8 cellular contexts compared by ENCODE assay signal in the genomic region with DNA sequence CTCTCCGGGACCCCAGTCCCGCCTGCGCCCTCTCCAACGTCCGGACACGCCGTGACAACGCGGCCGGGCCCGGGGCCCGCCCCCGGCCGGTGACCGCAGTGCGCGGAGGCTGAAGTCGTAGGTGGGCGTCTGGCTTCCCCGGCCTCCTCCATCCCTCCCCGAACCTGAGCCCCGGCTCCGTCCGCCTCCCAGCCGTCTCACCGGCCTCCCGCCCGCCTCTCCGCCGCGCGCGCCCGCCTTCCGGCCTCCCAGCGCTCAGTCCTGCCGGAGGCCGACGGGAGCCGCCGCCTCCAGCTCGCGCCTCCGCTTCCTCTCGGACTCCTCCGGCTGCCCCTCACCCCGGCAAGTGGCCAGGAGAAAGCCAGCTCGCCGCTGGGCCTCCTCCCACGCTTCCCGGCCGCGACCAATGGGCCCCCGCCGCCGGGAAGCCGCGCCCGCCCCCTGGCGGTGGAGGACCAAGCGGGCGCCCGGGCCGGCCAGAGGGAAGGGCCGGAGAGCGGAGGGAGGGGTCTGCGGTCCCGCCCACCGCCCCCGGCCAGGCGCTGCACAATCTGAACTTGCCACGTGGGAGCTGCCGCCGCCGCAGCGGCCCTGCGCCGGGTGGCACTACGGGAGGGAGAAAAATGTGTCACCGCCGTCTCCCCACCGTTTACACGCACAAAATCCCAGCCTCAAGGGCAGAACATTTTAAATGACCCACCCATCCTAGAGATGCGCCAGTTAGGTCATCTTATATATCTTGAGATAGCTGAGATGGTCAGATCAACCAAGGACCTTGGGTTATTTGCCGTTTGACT. TPM values are rescaled to one million over a fixed set of nuclear protein-coding genes. Genes with fewer than 3 reads are reported as not detected.
DNase-seq lines count a peak whose midpoint lies in the region; ATAC-seq and TF ChIP-seq lines count a peak whose summit lies in the region.

A gene with protein sequence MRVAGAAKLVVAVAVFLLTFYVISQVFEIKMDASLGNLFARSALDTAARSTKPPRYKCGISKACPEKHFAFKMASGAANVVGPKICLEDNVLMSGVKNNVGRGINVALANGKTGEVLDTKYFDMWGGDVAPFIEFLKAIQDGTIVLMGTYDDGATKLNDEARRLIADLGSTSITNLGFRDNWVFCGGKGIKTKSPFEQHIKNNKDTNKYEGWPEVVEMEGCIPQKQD (minus strand): TSS at position 348 of the 797 bp plus-strand sequence. CDS start 13,339 bp downstream, outside the sequence.

- H3K4me3 ChIP-seq in ACC112 (ENCODE audit: low read depth, low read length) (peak within 1 kb of the TSS; percentile 97), breast epithelium (peak within 1 kb of the TSS; percentile 84 to 95 (median 92)), smooth muscle cell (peak within 1 kb of the TSS; percentile 94)

- intact Hi-C loops in breast epithelium (cut with DNase I; ENCODE audit: low total_unique reads) = no loop called here

- H3K79me2 ChIP-seq in ACC112 (ENCODE audit: control insufficient read depth, insufficient read depth, low read length, unreplicated experiment) (peaks cover 45% of the 10 kb centered on the region), smooth muscle cell (ENCODE audit: low read depth) (peaks cover 47% of the 10 kb centered on the region)

- peak within 1 kb of the TSS; percentile 99 for H3K4me2 ChIP-seq in smooth muscle cell

- peak within 1 kb of the TSS; percentile 91 for H3K9ac ChIP-seq in smooth muscle cell (ENCODE audit: low read depth)

- peak within 1 kb of the TSS; percentile 89 for H2AFZ ChIP-seq in ACC112 (ENCODE audit: low read length, unreplicated experiment)
- peak within 1 kb of the TSS; percentile 92 for H2AFZ ChIP-seq in smooth muscle cell (ENCODE audit: low read depth)

- peaks cover 55% of the 10 kb centered on the region for H4K20me1 ChIP-seq in smooth muscle cell (ENCODE audit: low read depth)

- H3K9me3 ChIP-seq in breast epithelium (no peaks in the 10 kb centered on the region), smooth muscle cell (replicated peaks; ENCODE audit: low read depth) (no peaks in the 10 kb centered on the region)

- DNase-seq in NCI-H2171 (lab: John Stamatoyannopoulos, UW) (peak; percentile 81), breast epithelium (ENCODE audit: low spot score in 2 of 2) (peak; percentile 81 to 83), iPS-NIHi11 (ENCODE audit: low spot score) (peak; percentile 97), smooth muscle cell (lab: John Stamatoyannopoulos, UW; ENCODE audit: unreplicated experiment) (peak; percentile 70)

- TF ChIP-seq CTCF in VCaP (conservative IDR thresholded peaks at IDR 0.05) = peak; percentile 99
- peak; percentile 44 to 97 (median 91) for TF ChIP-seq CTCF in breast epithelium (IDR thresholded peaks at IDR 0.05)
- TF ChIP-seq CTCF in smooth muscle cell (IDR thresholded peaks at IDR 0.05; ENCODE audit: borderline replicate concordance, insufficient read depth, poor library complexity, severe bottlenecking) = peak; percentile 98

- H3K4me1 ChIP-seq in ACC112 (ENCODE audit: control insufficient read depth, insufficient read depth, low read length, unreplicated experiment) (peaks cover 11% of the 10 kb centered on the region), breast epithelium (no peaks in the 10 kb centered on the region), smooth muscle cell (ENCODE audit: low read depth) (peaks cover 7% of the 10 kb centered on the region)

- TF ChIP-seq POLR2A in breast epithelium (IDR thresholded peaks at IDR 0.05) = peak; percentile 48

- H3K27me3 ChIP-seq in ACC112 (ENCODE audit: insufficient read depth, low read length) (no peaks in the 10 kb centered on the region), breast epithelium (no peaks in the 10 kb centered on the region), smooth muscle cell (ENCODE audit: low read depth) (no peaks in the 10 kb centered on the region)

- peaks cover 10% of the 10 kb centered on the region; the same call in 1 of the 2 replicates for H3K36me3 ChIP-seq in ACC112 (ENCODE audit: insufficient read depth, low read length)
- no peaks in the 10 kb centered on the region for H3K36me3 ChIP-seq in breast epithelium
- H3K36me3 ChIP-seq in smooth muscle cell (ENCODE audit: low read depth) = no peaks in the 10 kb centered on the region

- no peaks in the 10 kb centered on the region for H3F3A ChIP-seq in smooth muscle cell (ENCODE audit: low read depth)

- 2% methylated on average over 48 of the region's 85 CpGs for WGBS in smooth muscle cell (ENCODE audit: low lambda C conversion rate)

- peak; percentile 83 for ATAC-seq in GM18858 (IDR thresholded peaks at IDR 0.05; ENCODE audit: unreplicated experiment)
- peak; percentile 80 for ATAC-seq in HG03095 (IDR thresholded peaks at IDR 0.05; ENCODE audit: unreplicated experiment)

- H3K27ac ChIP-seq in ACC112 (ENCODE audit: low read depth, low read length) (peak within 1 kb of the TSS; percentile 58), VCaP (peak within 1 kb of the TSS; percentile 85), breast epithelium (peak within 1 kb of the TSS; percentile 87 to 90), smooth muscle cell (ENCODE audit: low read depth) (peak within 1 kb of the TSS; percentile 81)

RNA-seq across cellular contexts. Expression of the gene that starts here (rescaled TPM):
- 10 to 100 TPM; 35.8 to 89.7 (median 50.8) TPM for total RNA-seq in breast epithelium
- 101 and 126 TPM in 2 replicates for total RNA-seq in smooth muscle cell
- 81.2 and 83.9 TPM in 2 replicates for polyA plus RNA-seq in smooth muscle cell

Comparison
In these comparisons a context has a peak if more than half of its experiments do, and no peak if none do; other contexts are left out.
1. Peak in every context shown above with its lines: DNase-seq, ATAC-seq, H3K4me3 ChIP-seq and H3K27ac ChIP-seq.